15 cellular contexts compared by ENCODE assay signal in genomic region chr1:234698624-234699023, GRCh38.
A peak's percentile ranks its signal among the peaks of the same experiment; 100 is the strongest.
DNase-seq lines count a peak whose midpoint lies in the region; ATAC-seq and TF ChIP-seq lines count a peak whose summit lies in the region.
"Had no signal": no experiment of that assay in that cellular context is flagged by ENCODE, and none has a peak within 500 bp of the region (broad histone marks: within the 10 kb centered on the region; RNA-seq: fewer than 3 reads in every experiment).

No MANE protein-coding gene starts in this region.

- H3K4me2 ChIP-seq in mesenchymal stem cell (ENCODE audit: low read length, poor library complexity, severe bottlenecking), result no peak overlapping the region

- H3K27ac Mint-ChIP-seq in stimulated activated memory B cell treated with anti-CD40 and anti-IgM and Interleukin-4, amounts not matched to agents 10 μg/mL and 1 μg/mL and 100 μg/mL, for 72 hours, result peak overlapping the region; percentile 56
- no peak overlapping the region for H3K27ac Mint-ChIP-seq in endothelial cell (ENCODE audit: unreplicated experiment)

- H3K23ac ChIP-seq in mesenchymal stem cell (ENCODE audit: low read length in 2 of 2), result no peak overlapping the region

- H3K27me3 Mint-ChIP-seq in stimulated activated memory B cell treated with anti-CD40 and anti-IgM and Interleukin-4, amounts not matched to agents 10 μg/mL and 1 μg/mL and 100 μg/mL, for 72 hours, result no peaks in the 10 kb centered on the region
- H3K27me3 Mint-ChIP-seq in endothelial cell (ENCODE audit: unreplicated experiment), result peaks cover 12% of the 10 kb centered on the region

- H4K91ac ChIP-seq in mesenchymal stem cell (ENCODE audit: low read length), result peak overlapping the region; percentile 53

- no peaks in the 10 kb centered on the region for H3K36me3 ChIP-seq in mesenchymal stem cell (ENCODE audit: control insufficient read depth in 1 of 2, insufficient read depth in 2 of 2, low read depth in 1 of 2, low read length in 2 of 2)
- H3K36me3 ChIP-seq: HAP-1 had no signal

- no peak overlapping the region for H3K4me3 ChIP-seq in mesenchymal stem cell (ENCODE audit: insufficient read depth in 1 of 2, low read depth in 1 of 2, low read length in 2 of 2)
- H3K4me3 ChIP-seq: HAP-1 had no signal

- H3K9me3 ChIP-seq in mesenchymal stem cell (ENCODE audit: control insufficient read depth, low read length), result no peaks in the 10 kb centered on the region
- H3K9me3 ChIP-seq: HAP-1 had no signal

- H3K4me1 ChIP-seq in mesenchymal stem cell (ENCODE audit: control insufficient read depth, insufficient read depth, low read depth, low read length), result peaks cover 10% of the 10 kb centered on the region
- H3K4me1 ChIP-seq: HAP-1 had no signal

- H3K4me1 Mint-ChIP-seq in stimulated activated memory B cell treated with anti-CD40 and anti-IgM and Interleukin-4, amounts not matched to agents 10 μg/mL and 1 μg/mL and 100 μg/mL, for 72 hours, result peaks cover 35% of the 10 kb centered on the region
- peaks cover 2% of the 10 kb centered on the region for H3K4me1 Mint-ChIP-seq in endothelial cell (ENCODE audit: unreplicated experiment)

- H2BK12ac ChIP-seq in mesenchymal stem cell (ENCODE audit: low read length in 2 of 2), result peak overlapping the region in 1 of 2 experiments; percentile 8

- H3K9me3 Mint-ChIP-seq in stimulated activated memory B cell treated with anti-CD40 and anti-IgM and Interleukin-4, amounts not matched to agents 10 μg/mL and 1 μg/mL and 100 μg/mL, for 72 hours, result no peaks in the 10 kb centered on the region
- H3K9me3 Mint-ChIP-seq in endothelial cell (ENCODE audit: unreplicated experiment), result no peaks in the 10 kb centered on the region

- no peak overlapping the region for H3K4ac ChIP-seq in mesenchymal stem cell (ENCODE audit: low read depth in 1 of 2, low read length in 2 of 2)

- no peaks in the 10 kb centered on the region for H3K27me3 ChIP-seq in mesenchymal stem cell (ENCODE audit: control insufficient read depth in 1 of 2, insufficient read depth in 1 of 2, low read length in 2 of 2)

- DNase-seq in DMS 273 treated with DMSO at 0.1 percent for 48 hours (lab: John Stamatoyannopoulos, UW) (peak; percentile 74), NCI-H82 treated with DMSO at 0.1 percent for 48 hours (lab: John Stamatoyannopoulos, UW; ENCODE audit: unreplicated experiment) (peak; percentile 28), mesenchymal stem cell (no peak), endothelial cell (ENCODE audit: low spot score) (no peak)
- DNase-seq: CD4-positive, CD25-positive, alpha-beta regulatory T cell; DMS79; KBM-7; MV-4-11; NCI-H2029; NCI-H526; SIG-M5 had no signal

- H3K9ac ChIP-seq in mesenchymal stem cell (ENCODE audit: low read length), result no peak overlapping the region

- H2BK15ac ChIP-seq in mesenchymal stem cell (ENCODE audit: low read depth, poor library complexity, severe bottlenecking), result no peak overlapping the region

- no peak overlapping the region for H2AK5ac ChIP-seq in mesenchymal stem cell (ENCODE audit: low read length, severe bottlenecking)

- H4K8ac ChIP-seq in mesenchymal stem cell (ENCODE audit: low read length), result no peak overlapping the region

- no peak for ATAC-seq in stimulated activated memory B cell treated with anti-CD40 and anti-IgM and Interleukin-4, amounts not matched to agents 10 μg/mL and 1 μg/mL and 100 μg/mL, for 72 hours
- no peak for ATAC-seq in GM18517 (IDR thresholded peaks at IDR 0.05; ENCODE audit: unreplicated experiment)
- no peak for ATAC-seq in GM18520 (IDR thresholded peaks at IDR 0.05; ENCODE audit: unreplicated experiment)

- H2AFZ ChIP-seq in mesenchymal stem cell (ENCODE audit: low read depth, low read length), result no peak overlapping the region

- peak overlapping the region; percentile 11 to 66 for H3K18ac ChIP-seq in mesenchymal stem cell (ENCODE audit: low read depth in 1 of 2, low read length in 2 of 2)

- no peak overlapping the region for H2BK120ac ChIP-seq in mesenchymal stem cell (ENCODE audit: low read depth, low read length)

- no peak overlapping the region for H3K27ac ChIP-seq in mesenchymal stem cell (ENCODE audit: low read length, poor library complexity, severe bottlenecking)

- no peak overlapping the region for H3K4me3 Mint-ChIP-seq in stimulated activated memory B cell treated with anti-CD40 and anti-IgM and Interleukin-4, amounts not matched to agents 10 μg/mL and 1 μg/mL and 100 μg/mL, for 72 hours
- no peak overlapping the region for H3K4me3 Mint-ChIP-seq in endothelial cell (ENCODE audit: unreplicated experiment)
- H3K4me3 Mint-ChIP-seq: CD4-positive, CD25-positive, alpha-beta regulatory T cell had no signal

- H3K14ac ChIP-seq in mesenchymal stem cell (ENCODE audit: low read length in 2 of 2), result peak overlapping the region in 1 of 2 experiments; percentile 5

- TF ChIP-seq CTCF in endothelial cell (IDR thresholded peaks at IDR 0.05; ENCODE audit: unreplicated experiment), result no peak

- H3K36me3 Mint-ChIP-seq in stimulated activated memory B cell treated with anti-CD40 and anti-IgM and Interleukin-4, amounts not matched to agents 10 μg/mL and 1 μg/mL and 100 μg/mL, for 72 hours, result no peaks in the 10 kb centered on the region
- H3K36me3 Mint-ChIP-seq in endothelial cell (ENCODE audit: low read depth, unreplicated experiment), result no peaks in the 10 kb centered on the region
- H3K36me3 Mint-ChIP-seq: CD4-positive, CD25-positive, alpha-beta regulatory T cell had no signal

- H2BK5ac ChIP-seq in mesenchymal stem cell (ENCODE audit: low read depth, low read length, poor library complexity, severe bottlenecking), result no peak overlapping the region

- no peaks in the 10 kb centered on the region for H3K79me1 ChIP-seq in mesenchymal stem cell (replicated peaks; ENCODE audit: low read length, poor library complexity, severe bottlenecking)

- WGBS in mesenchymal stem cell, result 96% methylated on average over 8 of the region's 8 CpGs

Comparison
In these comparisons a context has a peak if more than half of its experiments do, and no peak if none do; other contexts are left out.
1. DNase-seq: peak in DMS 273 treated with DMSO at 0.1 percent for 48 hours (single experiment) and NCI-H82 treated with DMSO at 0.1 percent for 48 hours (single experiment); none in mesenchymal stem cell (single experiment) and endothelial cell (single experiment).